2 cellular contexts compared by ENCODE assay signal in genomic region chr4:61827907-61828328, GRCh38.
TF ChIP-seq lines count a peak whose summit lies in the region.

No MANE protein-coding gene starts in this region.

TF ChIP-seq in GM23338, 12 proteins besides CTCF, POLR2A, EP300 and RAD21:
- TF ChIP-seq ZNF462 (CRISPR knock-in tag; IDR thresholded peaks at IDR 0.05) (no peak), STAT1 (IDR thresholded peaks at IDR 0.05; ENCODE audit: unreplicated experiment) (no peak)

TF ChIP-seq in H1, 55 proteins besides CTCF, POLR2A, EP300 and RAD21 (continued from another document):
- TF ChIP-seq SIX5 (IDR thresholded peaks at IDR 0.05; ENCODE audit: low read depth, low read length) (no peak), TCF12 (IDR thresholded peaks at IDR 0.05; ENCODE audit: low read depth, low read length) (no peak), PHF8 (conservative IDR thresholded peaks at IDR 0.05; ENCODE audit: low read depth, low read length) (no peak), CHD1 (IDR thresholded peaks at IDR 0.05; ENCODE audit: low read depth, low read length) (no peak), POU5F1 (IDR thresholded peaks at IDR 0.05; ENCODE audit: low read depth, low read length) (no peak), CBX5 (IDR thresholded peaks at IDR 0.05; ENCODE audit: low read depth, low read length) (no peak)
